In genomic region chr2:37589298-37589697, GRCh38 we compare ENCODE assay signal across 9 cellular contexts.
DNase-seq lines count a peak whose midpoint lies in the region; ATAC-seq, FAIRE-seq and TF ChIP-seq lines count a peak whose summit lies in the region.
"Had no signal": no experiment of that assay in that cellular context is flagged by ENCODE, and none has a peak within 500 bp of the region (broad histone marks: within the 10 kb centered on the region; RNA-seq: fewer than 3 reads in every experiment).

No MANE protein-coding gene starts in this region.

- H4K8ac ChIP-seq in mesenchymal stem cell (ENCODE audit: low read length) = no peak overlapping the region
- no peak overlapping the region for H4K8ac ChIP-seq in neuronal stem cell (ENCODE audit: low read depth, low read length)

- TF ChIP-seq CTCF in pancreas (IDR thresholded peaks at IDR 0.05) = no peak

- H3K36me3 ChIP-seq in mesenchymal stem cell (ENCODE audit: control insufficient read depth in 1 of 2, insufficient read depth in 2 of 2, low read depth in 1 of 2, low read length in 2 of 2) = no peaks in the 10 kb centered on the region
- H3K36me3 ChIP-seq in pancreas = no peaks in the 10 kb centered on the region
- no peaks in the 10 kb centered on the region for H3K36me3 ChIP-seq in neuronal stem cell (replicated peaks in 1 of 2; ENCODE audit: control insufficient read depth in 2 of 2, insufficient read depth in 2 of 2, low read length in 2 of 2)
- H3K36me3 ChIP-seq: thyroid gland had no signal

- H3K23ac ChIP-seq in mesenchymal stem cell (ENCODE audit: low read length in 2 of 2) (no peak overlapping the region), neuronal stem cell (ENCODE audit: low read depth, low read length, poor library complexity) (no peak overlapping the region)

- no peak overlapping the region for H2BK5ac ChIP-seq in mesenchymal stem cell (ENCODE audit: low read depth, low read length, poor library complexity, severe bottlenecking)
- H2BK5ac ChIP-seq in neuronal stem cell (ENCODE audit: low read length) = no peak overlapping the region

- no peaks in the 10 kb centered on the region for H3K79me1 ChIP-seq in mesenchymal stem cell (replicated peaks; ENCODE audit: low read length, poor library complexity, severe bottlenecking)
- no peaks in the 10 kb centered on the region for H3K79me1 ChIP-seq in neuronal stem cell (ENCODE audit: low read depth, low read length)

- no peak overlapping the region for H3K4me2 ChIP-seq in mesenchymal stem cell (ENCODE audit: low read length, poor library complexity, severe bottlenecking)
- no peak overlapping the region for H3K4me2 ChIP-seq in neuronal stem cell (ENCODE audit: insufficient read depth, low read length, poor library complexity, severe bottlenecking)

- H3K4me1 ChIP-seq in mesenchymal stem cell (ENCODE audit: control insufficient read depth, insufficient read depth, low read depth, low read length) (peaks cover 7% of the 10 kb centered on the region), pancreas (peaks cover 13 to 44% (median 38%) of the 10 kb centered on the region in 3 donors), neuronal stem cell (ENCODE audit: control insufficient read depth in 2 of 2, insufficient read depth in 1 of 2, low read depth in 1 of 2, low read length in 2 of 2) (peaks cover 6 to 7% of the 10 kb centered on the region in 2 donors)

- H3K27me3 ChIP-seq in mesenchymal stem cell (ENCODE audit: control insufficient read depth in 1 of 2, insufficient read depth in 1 of 2, low read length in 2 of 2) = no peaks in the 10 kb centered on the region
- no peaks in the 10 kb centered on the region for H3K27me3 ChIP-seq in pancreas
- no peaks in the 10 kb centered on the region for H3K27me3 ChIP-seq in neuronal stem cell (ENCODE audit: control insufficient read depth in 3 of 3, insufficient read depth in 3 of 3, low read depth in 1 of 3, low read length in 3 of 3)
- H3K27me3 ChIP-seq: thyroid gland had no signal

- H3K4me3 ChIP-seq in mesenchymal stem cell (ENCODE audit: insufficient read depth in 1 of 2, low read depth in 1 of 2, low read length in 2 of 2) (no peak overlapping the region), pancreas (no peak overlapping the region), neuronal stem cell (ENCODE audit: low read length in 2 of 2) (no peak overlapping the region)
- H3K4me3 ChIP-seq: thyroid gland had no signal

- H3K9me3 ChIP-seq in mesenchymal stem cell (ENCODE audit: control insufficient read depth, low read length) (peaks cover 6% of the 10 kb centered on the region), pancreas (no peaks in the 10 kb centered on the region), neuronal stem cell (replicated peaks in 1 of 2; ENCODE audit: control insufficient read depth in 2 of 2, insufficient read depth in 1 of 2, low read depth in 1 of 2, low read length in 2 of 2) (no peaks in the 10 kb centered on the region)
- H3K9me3 ChIP-seq: thyroid gland had no signal

- H3K27ac ChIP-seq in mesenchymal stem cell (ENCODE audit: low read length, poor library complexity, severe bottlenecking) (peak overlapping the region; percentile 80), pancreas (no peak overlapping the region), neuronal stem cell (replicated peaks; ENCODE audit: low read length) (no peak overlapping the region)
- H3K27ac ChIP-seq: thyroid gland had no signal

- DNase-seq in EL (peak; percentile 46), mesenchymal stem cell (no peak), pancreas (no peak), neuronal stem cell (ENCODE audit: low spot score) (no peak), ecto neural progenitor cell (ENCODE audit: low spot score) (no peak)
- DNase-seq: thyroid gland had no signal

- 6% methylated on average over 2 of the region's 3 CpGs for WGBS in mesenchymal stem cell
- WGBS in pancreas, 2 donors = 92 to 93% methylated on average over 3 of the region's 3 CpGs
- WGBS in neuronal stem cell (ENCODE audit: extremely low coverage in 2 of 2, insufficient read length in 2 of 2, insufficient replicate concordance in 1 of 2), 2 donors = no CpG with 5 or more reads among the region's 3 CpGs

- no peak overlapping the region for H3K14ac ChIP-seq in mesenchymal stem cell (ENCODE audit: low read length in 2 of 2)
- no peak overlapping the region for H3K14ac ChIP-seq in neuronal stem cell (ENCODE audit: low read length)

- intact Hi-C loops in pancreas (cut with DNase I) = no loop called here

- H2BK12ac ChIP-seq in mesenchymal stem cell (ENCODE audit: low read length in 2 of 2) (peak overlapping the region; percentile 83 to 94), neuronal stem cell (ENCODE audit: low read length) (no peak overlapping the region)

- H2BK15ac ChIP-seq in mesenchymal stem cell (ENCODE audit: low read depth, poor library complexity, severe bottlenecking) = no peak overlapping the region
- no peak overlapping the region for H2BK15ac ChIP-seq in neuronal stem cell (ENCODE audit: low read length)

- H3K9ac ChIP-seq in mesenchymal stem cell (ENCODE audit: low read length) (no peak overlapping the region), neuronal stem cell (ENCODE audit: low read depth, low read length, poor library complexity) (no peak overlapping the region)

- no peak overlapping the region for H4K91ac ChIP-seq in mesenchymal stem cell (ENCODE audit: low read length)
- no peak overlapping the region for H4K91ac ChIP-seq in neuronal stem cell (ENCODE audit: low read depth, low read length, poor library complexity)

- ATAC-seq in GM21515 (IDR thresholded peaks at IDR 0.05; ENCODE audit: unreplicated experiment) (peak; percentile 46), SK-N-SH treated with all-trans-retinoic acid at 6 μM for 48 hours (peak; percentile 43), pancreas (no peak), HG03469 (IDR thresholded peaks at IDR 0.05; ENCODE audit: unreplicated experiment) (no peak)

- H2BK120ac ChIP-seq in mesenchymal stem cell (ENCODE audit: low read depth, low read length) = no peak overlapping the region
- H2BK120ac ChIP-seq in neuronal stem cell (ENCODE audit: low read depth, low read length) = no peak overlapping the region

- H2AFZ ChIP-seq in mesenchymal stem cell (ENCODE audit: low read depth, low read length) = no peak overlapping the region
- H2AFZ ChIP-seq in neuronal stem cell (ENCODE audit: low read length) = no peak overlapping the region

- H3K18ac ChIP-seq in mesenchymal stem cell (ENCODE audit: low read depth in 1 of 2, low read length in 2 of 2) (peak overlapping the region in 1 of 2 experiments; percentile 89), neuronal stem cell (ENCODE audit: low read length) (no peak overlapping the region)

- H2AK5ac ChIP-seq in mesenchymal stem cell (ENCODE audit: low read length, severe bottlenecking) = no peak overlapping the region
- no peak overlapping the region for H2AK5ac ChIP-seq in neuronal stem cell (ENCODE audit: low read depth, low read length)

- H3K4ac ChIP-seq in mesenchymal stem cell (ENCODE audit: low read depth in 1 of 2, low read length in 2 of 2) (peak overlapping the region; percentile 84 to 89), neuronal stem cell (ENCODE audit: low read length) (no peak overlapping the region)

- FAIRE-seq in pancreas (lab: Jason Lieb, UNC) = no peak

TF ChIP-seq in SK-N-SH treated with all-trans-retinoic acid at 6 μM for 48 hours, 23 proteins besides CTCF, POLR2A, EP300 and RAD21:
- TF ChIP-seq ZFP3 (CRISPR knock-in tag; IDR thresholded peaks at IDR 0.05) (peak; percentile 29; the same call in 1 of the 2 replicates), ZC3H10 (CRISPR knock-in tag; IDR thresholded peaks at IDR 0.05) (no peak), GLIS3 (CRISPR knock-in tag; IDR thresholded peaks at IDR 0.05) (no peak)

Comparison
In these comparisons a context has a peak if more than half of its experiments do, and no peak if none do; other contexts are left out.
1. ATAC-seq: peak in GM21515 (single experiment) and SK-N-SH treated with all-trans-retinoic acid at 6 μM for 48 hours (single experiment); none in pancreas (0 of 4) and HG03469 (single experiment).